23 cellular contexts compared by ENCODE assay signal in the genomic region with DNA sequence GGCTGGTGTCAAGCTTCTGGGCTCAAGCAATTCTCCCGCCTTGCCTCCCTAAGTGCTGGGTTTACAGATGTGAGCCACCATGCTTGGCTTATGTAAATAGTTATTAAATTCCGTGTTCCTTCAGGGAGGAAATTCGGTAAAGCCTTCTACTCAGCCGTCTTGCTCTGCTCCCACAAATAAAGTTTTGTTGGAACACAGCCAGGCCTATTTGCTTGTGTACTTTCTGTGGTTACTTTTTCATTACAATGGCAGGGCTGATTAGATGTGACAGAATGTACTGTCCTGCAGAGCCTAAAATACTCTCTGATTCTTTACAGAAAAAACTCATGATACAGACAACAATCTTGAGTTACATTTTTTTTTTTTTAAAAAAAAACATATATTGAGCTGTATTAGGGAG.
"Had no signal": no experiment of that assay in that cellular context is flagged by ENCODE, and none has a peak within 500 bp of the region (broad histone marks: within the 10 kb centered on the region; RNA-seq: fewer than 3 reads in every experiment).

No MANE protein-coding gene starts in this region.

- H3K4me1 Mint-ChIP-seq: IgD-negative memory B cell had no signal

- H3K4me3 Mint-ChIP-seq: IgD-negative memory B cell had no signal

- H3K27me3 Mint-ChIP-seq: IgD-negative memory B cell had no signal

- H3K9ac ChIP-seq: KMS-11 had no signal

- DNase-seq: Kasumi-1, MM.1S, MV-4-11, NCI-H1048, NCI-H1105, NCI-H1417, NCI-H1436 treated with DMSO at 0.1 percent for 48 hours, NCI-H1694, NCI-H187 treated with DMSO at 0.1 percent for 48 hours, NCI-H2029 treated with DMSO at 0.1 percent for 48 hours, NCI-H2227 treated with DMSO at 0.1 percent for 48 hours, NCI-H524, NCI-H526 treated with DMSO at 0.1 percent for 48 hours, NCI-H748 treated with DMSO at 0.1 percent for 48 hours, PC-3, SHP77 had no signal

- H3K27ac ChIP-seq: HL-60, KMS-11, RWPE1 had no signal

- ATAC-seq: K562, Panc1, PC-3, SK-N-SH treated with all-trans-retinoic acid at 6 μM for 48 hours had no signal

- H3K4me3 ChIP-seq: K562 had no signal

- H3K4me2 ChIP-seq: KMS-11 had no signal
